Comparison of ENCODE assay signal across 1 cellular context in the genomic region with DNA sequence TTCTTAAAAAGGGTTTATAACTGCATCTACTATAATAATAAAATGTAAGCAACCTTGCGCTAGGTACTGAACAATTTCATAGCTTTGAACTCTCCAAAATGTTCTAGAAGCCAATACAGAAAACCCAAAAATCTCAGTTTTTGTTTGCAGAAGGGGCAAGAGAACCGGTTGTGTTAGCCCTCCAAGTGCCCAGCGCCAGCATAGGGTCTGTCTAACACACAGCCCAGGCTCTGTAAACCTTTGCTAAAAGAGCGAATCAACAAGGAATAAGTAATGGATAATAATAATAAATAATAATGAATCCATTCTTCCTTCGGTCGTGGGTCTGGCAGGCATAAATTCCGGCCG.
TF ChIP-seq lines count a peak whose summit lies in the region.

No MANE protein-coding gene starts in this region.

TF ChIP-seq in IMR-90, 13 proteins besides CTCF, POLR2A, EP300 and RAD21 (continued from another document):
- no peak for TF ChIP-seq SMC3 (IDR thresholded peaks at IDR 0.05; ENCODE audit: low read depth, low read length)
- no peak for TF ChIP-seq MXI1 (IDR thresholded peaks at IDR 0.05; ENCODE audit: borderline replicate concordance, low read depth, low read length)
- TF ChIP-seq MAZ (IDR thresholded peaks at IDR 0.05; ENCODE audit: borderline replicate concordance, low read depth, low read length): no peak
- TF ChIP-seq BHLHE40 (IDR thresholded peaks at IDR 0.05; ENCODE audit: low read depth, low read length): no peak
- TF ChIP-seq NFE2L2 (IDR thresholded peaks at IDR 0.05; ENCODE audit: low read depth, low read length): no peak
- TF ChIP-seq RFX5 (IDR thresholded peaks at IDR 0.05; ENCODE audit: low read depth, low read length): no peak
